In the genomic region with DNA sequence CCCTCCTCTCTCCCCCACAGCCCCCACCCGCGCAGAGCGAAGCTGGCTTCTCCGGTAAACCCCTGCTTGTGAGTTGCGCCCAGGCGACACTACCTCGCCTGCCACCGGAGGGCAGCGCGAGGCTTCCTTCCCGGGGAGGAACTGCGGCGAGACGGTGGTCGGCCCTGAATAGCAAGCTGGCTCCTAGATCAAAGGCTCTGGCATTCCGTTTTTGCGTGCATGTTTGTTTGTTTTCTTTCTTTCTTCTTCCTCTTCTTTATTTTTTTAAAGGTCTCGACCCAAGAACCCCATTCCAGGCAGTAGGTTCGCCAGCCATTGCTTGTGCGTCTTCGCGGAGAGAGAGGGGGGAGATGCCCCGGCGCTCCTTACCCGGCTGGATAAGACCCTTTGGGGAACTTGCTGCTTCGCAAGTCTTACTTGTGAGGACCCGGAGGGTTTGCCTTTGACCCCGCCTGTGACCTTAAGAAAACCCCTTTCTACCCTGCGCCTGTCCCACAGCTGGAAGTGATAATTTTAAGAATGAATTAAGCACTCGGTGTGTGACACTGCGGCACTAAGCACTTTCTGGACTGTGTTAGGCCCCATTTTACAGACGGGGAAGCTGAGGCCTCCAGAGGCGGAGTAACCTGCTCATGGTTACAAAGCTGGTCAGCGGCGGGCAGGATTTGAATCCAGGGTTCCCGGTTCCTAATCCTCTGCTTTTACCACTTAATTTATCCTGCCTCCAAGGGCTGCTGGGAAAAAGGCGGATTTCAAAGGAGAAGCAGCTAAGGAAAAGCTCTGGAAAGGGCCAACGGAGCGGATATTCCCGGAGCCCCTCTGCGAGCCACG, we compare ENCODE assay signal across 8 cellular contexts.
DNase-seq lines count a peak whose midpoint lies in the region; ATAC-seq and TF ChIP-seq lines count a peak whose summit lies in the region.

No MANE protein-coding gene starts in this region.

- CTCF ChIA-PET in RWPE1 (lab: Yijun Ruan, JAX) = interaction anchor here (0.6 to 2.2 kb wide), 19 partner anchors 10 to 798 kb away, joined by 3 to 19 read pairs (median 4); no protein-coding TSS in a partner anchor

- TF ChIP-seq CTCF in RWPE1 (conservative IDR thresholded peaks at IDR 0.05; ENCODE audit: low read depth) (peak; percentile 97), breast epithelium (IDR thresholded peaks at IDR 0.05) (peak; percentile 31 to 72 (median 44))

- ATAC-seq in HG03175 (IDR thresholded peaks at IDR 0.05; ENCODE audit: unreplicated experiment) = peak; percentile 49

- H3K9me3 ChIP-seq in breast epithelium (no peaks in the 10 kb centered on the region), skeletal muscle satellite cell (replicated peaks; ENCODE audit: low read length) (no peaks in the 10 kb centered on the region)

- H3K4me3 ChIP-seq in breast epithelium (peak overlapping the region; percentile 53 to 81 (median 63)), skeletal muscle satellite cell (ENCODE audit: low read length) (peak overlapping the region; percentile 73)

- H3K9ac ChIP-seq in skeletal muscle satellite cell (ENCODE audit: low read depth, low read length) = peak overlapping the region; percentile 83

- H3K27me3 ChIP-seq in breast epithelium (no peaks in the 10 kb centered on the region), skeletal muscle satellite cell (ENCODE audit: control insufficient read depth, insufficient read depth, low read length) (peaks cover 4% of the 10 kb centered on the region)

- DNase-seq in DMS114 treated with DMSO at 0.1 percent for 48 hours (lab: John Stamatoyannopoulos, UW; ENCODE audit: unreplicated experiment) = peak; percentile 41
- peak; percentile 73 for DNase-seq in RWPE1 (ENCODE audit: low spot score)
- DNase-seq in breast epithelium (ENCODE audit: low spot score in 2 of 2) = peak in 1 of 2 donors; percentile 58
- DNase-seq in inferior parietal cortex (ENCODE audit: extremely low spot score) = peak; percentile 84
- DNase-seq in stimulated activated naive CD4-positive, alpha-beta T cell treated with Interleukin-2 at 50 U/mL for 16 hours (lab: John Stamatoyannopoulos, UW) = no peak
- no peak for DNase-seq in LoVo (ENCODE audit: low spot score)

- peak overlapping the region; percentile 86 for H3K4me2 ChIP-seq in skeletal muscle satellite cell (ENCODE audit: low read length)

- H3K27ac ChIP-seq in RWPE1 (peak overlapping the region; percentile 69), breast epithelium (peak overlapping the region; percentile 74 to 79)

- TF ChIP-seq POLR2A in breast epithelium (IDR thresholded peaks at IDR 0.05) = no peak

- H3K36me3 ChIP-seq in breast epithelium (no peaks in the 10 kb centered on the region), skeletal muscle satellite cell (ENCODE audit: insufficient read depth, low read length) (no peaks in the 10 kb centered on the region)

- intact Hi-C loops in breast epithelium (cut with DNase I; ENCODE audit: low total_unique reads) = no loop called here

- POLR2A ChIA-PET in RWPE1 (lab: Yijun Ruan, JAX; ENCODE audit: low non-redundant PET) = no interaction called here

- H3K4me1 ChIP-seq in breast epithelium (no peaks in the 10 kb centered on the region), skeletal muscle satellite cell (ENCODE audit: control insufficient read depth, insufficient read depth, low read length) (peaks cover 17% of the 10 kb centered on the region)

Comparison
In these comparisons a context has a peak if more than half of its experiments do, and no peak if none do; other contexts are left out.
1. DNase-seq: peak in DMS114 treated with DMSO at 0.1 percent for 48 hours (single experiment), RWPE1 (single experiment) and inferior parietal cortex (single experiment); none in stimulated activated naive CD4-positive, alpha-beta T cell treated with Interleukin-2 at 50 U/mL for 16 hours (single experiment) and LoVo (single experiment).